Comparison of ENCODE assay signal across 10 cellular contexts in genomic region chrX:108270739-108271396, GRCh38.
DNase-seq lines count a peak whose midpoint lies in the region; ATAC-seq, FAIRE-seq and TF ChIP-seq lines count a peak whose summit lies in the region.
"Had no signal": no experiment of that assay in that cellular context is flagged by ENCODE, and none has a peak within 500 bp of the region (broad histone marks: within the 10 kb centered on the region; RNA-seq: fewer than 3 reads in every experiment).

No MANE protein-coding gene starts in this region.

- BruUV-seq in OCI-LY7 (replicated peaks; lab: Mats Ljungman, UMichigan), result no TSS peak
- no TSS peak for BruUV-seq in HepG2 (replicated peaks; lab: Mats Ljungman, UMichigan)

- H3K4me2 ChIP-seq in BLaER1 (peak overlapping the region; percentile 42), OCI-LY7 (ENCODE audit: low read length) (no peak overlapping the region), HepG2 (ENCODE audit: low read depth, low read length) (no peak overlapping the region)

- H3K79me2 ChIP-seq in OCI-LY7 (ENCODE audit: insufficient read depth, low read depth, low read length), result no peaks in the 10 kb centered on the region
- no peaks in the 10 kb centered on the region for H3K79me2 ChIP-seq in HepG2 (ENCODE audit: insufficient read depth, low read length)

- CTCF ChIA-PET in HEK293 (lab: Yijun Ruan, JAX), result interaction anchor here (1.1 to 1.6 kb wide), 4 partner anchors 22 to 71 kb away, joined by 3 to 9 read pairs (median 4); no protein-coding TSS in a partner anchor
- CTCF ChIA-PET in OCI-LY7 (lab: Charles Lee; ENCODE audit: unreplicated experiment), result no interaction called here
- CTCF ChIA-PET in HepG2 (lab: Yijun Ruan, JAX; ENCODE audit: low intra/inter-chr PET ratio, low total read pairs), result no interaction called here

- H4K20me1 ChIP-seq in BLaER1, result peaks cover 26% of the 10 kb centered on the region; the same call in 1 of the 2 replicates
- no peaks in the 10 kb centered on the region for H4K20me1 ChIP-seq in OCI-LY7 (ENCODE audit: insufficient read depth, low read length)
- no peaks in the 10 kb centered on the region for H4K20me1 ChIP-seq in HepG2 (ENCODE audit: insufficient read depth, low read length)

- H3K4me3 ChIP-seq in BLaER1 (no peak overlapping the region), HEK293 (ENCODE audit: low read depth, low read length) (no peak overlapping the region), OCI-LY7 (ENCODE audit: low read depth, low read length, poor library complexity, severe bottlenecking) (no peak overlapping the region), HepG2 (replicated peaks in 1 of 3; ENCODE audit: insufficient read depth in 1 of 3, low read depth in 2 of 3, low read length in 3 of 3) (no peak overlapping the region)
- H3K4me3 ChIP-seq: left ventricle myocardium inferior had no signal

- ATAC-seq in HG02970 (IDR thresholded peaks at IDR 0.05; ENCODE audit: low FRiP score, unreplicated experiment) (no peak), HepG2 (no peak)

- H3K9me3 ChIP-seq in BLaER1 (0 out of 2 replicates have a peak, but pooled peaks cover 6% of the 10 kb centered on the region), HEK293 (ENCODE audit: control insufficient read depth, insufficient read depth, low read depth, low read length) (no peaks in the 10 kb centered on the region), OCI-LY7 (ENCODE audit: low read length) (no peaks in the 10 kb centered on the region), HepG2 (ENCODE audit: low read length) (no peaks in the 10 kb centered on the region)
- H3K9me3 ChIP-seq: left ventricle myocardium inferior had no signal

- no peak overlapping the region for H3K27ac ChIP-seq in BLaER1
- peak overlapping the region; percentile 27 for H3K27ac ChIP-seq in HEK293 (ENCODE audit: extremely low read depth, low read depth, low read length)
- H3K27ac ChIP-seq in OCI-LY7 (ENCODE audit: low read depth, low read length, poor library complexity, severe bottlenecking), result no peak overlapping the region
- no peak overlapping the region for H3K27ac ChIP-seq in HepG2 (ENCODE audit: extremely low read length, insufficient read depth, low read length)
- H3K27ac ChIP-seq: left ventricle myocardium inferior had no signal

- POLR2A ChIA-PET in HEK293 (lab: Yijun Ruan, JAX), result no interaction called here
- POLR2A ChIA-PET in OCI-LY7 (lab: Charles Lee), result no interaction called here
- POLR2A ChIA-PET in HepG2 (lab: Yijun Ruan, JAX), result no interaction called here

- no peak overlapping the region for H2AFZ ChIP-seq in OCI-LY7 (ENCODE audit: low read length)
- H2AFZ ChIP-seq in HepG2 (ENCODE audit: low read length), result no peak overlapping the region

- DNase-seq in NCI-H510A treated with DMSO at 0.1 percent for 48 hours (lab: John Stamatoyannopoulos, UW) (peak; percentile 40), foreskin melanocyte (peak; percentile 49), NAMALWA (ENCODE audit: low spot score) (no peak), OCI-LY7 (ENCODE audit: low spot score) (no peak), HepG2 (ENCODE audit: low spot score) (no peak)
- DNase-seq: left ventricle myocardium inferior; stimulated activated naive CD4-positive, alpha-beta T cell had no signal

- TF ChIP-seq CTCF in HEK293 (tag by site-specific recombination; IDR thresholded peaks at IDR 0.05) (no peak), OCI-LY7 (conservative IDR thresholded peaks at IDR 0.05; ENCODE audit: low read length) (no peak), HepG2 (CRISPR knock-in tag; IDR thresholded peaks at IDR 0.05) (no peak)

- in situ Hi-C loops in HepG2 (cut with HindIII; ENCODE audit: extremely low pct_ligation_motif_present, low pct_unique_long_range_greater_than_20kb), result no loop called here

- no peak for TF ChIP-seq EP300 in HepG2 (IDR thresholded peaks at IDR 0.05; ENCODE audit: low read depth in 2 of 2, low read length in 2 of 2)
- TF ChIP-seq EP300 in HepG2 (CRISPR knock-in tag; IDR thresholded peaks at IDR 0.05; ENCODE audit: borderline replicate concordance), result no peak

- H3K4me1 ChIP-seq in BLaER1 (peaks cover 19% of the 10 kb centered on the region), HEK293 (ENCODE audit: control insufficient read depth, insufficient read depth, low read length) (peaks cover 3% of the 10 kb centered on the region), OCI-LY7 (ENCODE audit: insufficient read depth, low read length, poor library complexity, severe bottlenecking) (no peaks in the 10 kb centered on the region), HepG2 (ENCODE audit: insufficient read depth, low read length) (peaks cover 16% of the 10 kb centered on the region)
- H3K4me1 ChIP-seq: left ventricle myocardium inferior had no signal

- TF ChIP-seq POLR2A in HepG2 (IDR thresholded peaks at IDR 0.05; ENCODE audit: insufficient read depth in 1 of 2, low read depth in 2 of 2, low read length in 2 of 2), result no peak

- intact Hi-C loops in OCI-LY7 (cut with micrococcal nuclease; ENCODE audit: unreplicated experiment), result no loop called here
- intact Hi-C loops in HepG2 (cut with micrococcal nuclease; ENCODE audit: unreplicated experiment), result no loop called here

- no peaks in the 10 kb centered on the region for H3K9me2 ChIP-seq in OCI-LY7 (ENCODE audit: insufficient read depth, low read length)

- no peaks in the 10 kb centered on the region for H3K36me3 ChIP-seq in BLaER1
- H3K36me3 ChIP-seq in HEK293 (ENCODE audit: control insufficient read depth in 2 of 2, insufficient read depth in 1 of 2, low read length in 2 of 2), result no peaks in the 10 kb centered on the region
- H3K36me3 ChIP-seq in OCI-LY7 (ENCODE audit: insufficient read depth, low read length), result no peaks in the 10 kb centered on the region
- H3K36me3 ChIP-seq in HepG2 (replicated peaks in 1 of 2; ENCODE audit: control insufficient read depth in 1 of 2, insufficient read depth in 2 of 2, low read length in 2 of 2), result no peaks in the 10 kb centered on the region
- H3K36me3 ChIP-seq: left ventricle myocardium inferior had no signal

- H3K9ac ChIP-seq in BLaER1, result no peak overlapping the region
- H3K9ac ChIP-seq in HepG2 (ENCODE audit: insufficient read depth, low read depth, low read length), result no peak overlapping the region

- peaks cover 91% of the 10 kb centered on the region for H3K27me3 ChIP-seq in BLaER1
- H3K27me3 ChIP-seq in HepG2 (ENCODE audit: control insufficient read depth in 1 of 2, insufficient read depth in 2 of 2, low read length in 2 of 2), result no peaks in the 10 kb centered on the region

- no peak for TF ChIP-seq RAD21 in HepG2 (CRISPR knock-in tag; IDR thresholded peaks at IDR 0.05)

- 100% methylated on average over 4 of the region's 6 CpGs for WGBS in HepG2 (ENCODE audit: low lambda C conversion rate)

- FAIRE-seq in HepG2 (lab: Jason Lieb, UNC), result no peak

TF ChIP-seq in HEK293, 187 proteins besides CTCF, POLR2A, EP300 and RAD21:
- TF ChIP-seq ZNF335 (tag by site-specific recombination; conservative IDR thresholded peaks at IDR 0.05), result peak; percentile 35
- peak; percentile 60 for TF ChIP-seq OSR2 (tag by site-specific recombination; IDR thresholded peaks at IDR 0.05)
- TF ChIP-seq ZXDB (tag by site-specific recombination; IDR thresholded peaks at IDR 0.05), result 0 out of 2 replicates have a peak, but pooled peaks have one; percentile 19
- TF ChIP-seq FEZF1 (tag by site-specific recombination; IDR thresholded peaks at IDR 0.05), result peak; percentile 9; the same call in 1 of the 2 replicates
- TF ChIP-seq ZNF664 (tag by site-specific recombination; IDR thresholded peaks at IDR 0.05), result no peak
- 0 out of 2 replicates have a peak, but pooled peaks have one; percentile 11 for TF ChIP-seq ZBTB21 (tag by site-specific recombination; IDR thresholded peaks at IDR 0.05)
- no peak for TF ChIP-seq ZNF354C (tag by site-specific recombination; IDR thresholded peaks at IDR 0.05; ENCODE audit: borderline replicate concordance, low read depth)
- TF ChIP-seq ATF2 (tag by site-specific recombination; IDR thresholded peaks at IDR 0.05; ENCODE audit: low read depth), result peak; percentile 71

TF ChIP-seq in HepG2, 621 proteins besides CTCF, POLR2A, EP300 and RAD21:
- TF ChIP-seq ZEB1 (IDR thresholded peaks at IDR 0.05; ENCODE audit: insufficient replicate concordance, low read depth), result no peak
- no peak for TF ChIP-seq CEBPB (IDR thresholded peaks at IDR 0.05; ENCODE audit: borderline replicate concordance, low read depth, low read length)

Comparison
In these comparisons a context has a peak if more than half of its experiments do, and no peak if none do; other contexts are left out.
1. DNase-seq: peak in NCI-H510A treated with DMSO at 0.1 percent for 48 hours (single experiment) and foreskin melanocyte (single experiment); none in NAMALWA (single experiment), OCI-LY7 (single experiment) and HepG2 (single experiment).